ENCODE assay signal across 15 cellular contexts in genomic region chr6:21277601-21278043, GRCh38.
DNase-seq lines count a peak whose midpoint lies in the region; ATAC-seq and TF ChIP-seq lines count a peak whose summit lies in the region.
"Had no signal": no experiment of that assay in that cellular context is flagged by ENCODE, and none has a peak within 500 bp of the region (broad histone marks: within the 10 kb centered on the region; RNA-seq: fewer than 3 reads in every experiment).

No MANE protein-coding gene starts in this region.

- DNase-seq in DMS53 treated with DMSO at 0.1 percent for 48 hours (lab: John Stamatoyannopoulos, UW; ENCODE audit: unreplicated experiment), result peak; percentile 50
- DNase-seq in HPDE6-E6E7 (ENCODE audit: extremely low spot score), result peak; percentile 32
- peak; percentile 46 for DNase-seq in mammary epithelial cell
- DNase-seq in mesenchymal stem cell, result no peak
- DNase-seq in MM.1S, result no peak
- no peak for DNase-seq in D341Med (ENCODE audit: low spot score)
- DNase-seq: brain microvascular endothelial cell; effector CD8-positive, alpha-beta T cell; kidney glomerular epithelial cell; NCI-H1092; SW 1271 had no signal

- H3K4me2 ChIP-seq in mammary epithelial cell (ENCODE audit: insufficient read depth, low read depth, low read length), result no peak overlapping the region
- no peak overlapping the region for H3K4me2 ChIP-seq in mesenchymal stem cell (ENCODE audit: low read length, poor library complexity, severe bottlenecking)
- H3K4me2 ChIP-seq in MM.1S (ENCODE audit: low read depth, low read length), result no peak overlapping the region

- CTCF ChIA-PET in mammary epithelial cell (lab: Charles Lee; ENCODE audit: low non-redundant PET), result no interaction called here

- H3K4me3 ChIP-seq in mammary epithelial cell (replicated peaks in 1 of 3; ENCODE audit: insufficient read depth in 1 of 3, low read depth in 2 of 3, low read length in 3 of 3) (no peak overlapping the region), mesenchymal stem cell (ENCODE audit: insufficient read depth in 1 of 2, low read depth in 1 of 2, low read length in 2 of 2) (peak overlapping the region in 1 of 2 experiments; percentile 36), MM.1S (ENCODE audit: low read length) (no peak overlapping the region)
- H3K4me3 ChIP-seq: gastroesophageal sphincter, thoracic aorta had no signal

- H3K9me2 ChIP-seq in MM.1S (replicated peaks; ENCODE audit: insufficient read depth, low read length), result no peaks in the 10 kb centered on the region

- H3K9ac ChIP-seq in mammary epithelial cell (ENCODE audit: insufficient read depth, low read length), result no peak overlapping the region
- peak overlapping the region; percentile 14 for H3K9ac ChIP-seq in mesenchymal stem cell (ENCODE audit: low read length)
- H3K9ac ChIP-seq in MM.1S (ENCODE audit: low read length), result no peak overlapping the region

- peaks cover 5% of the 10 kb centered on the region for H3K4me1 ChIP-seq in mammary epithelial cell (ENCODE audit: insufficient read depth, low read length)
- H3K4me1 ChIP-seq in mesenchymal stem cell (ENCODE audit: control insufficient read depth, insufficient read depth, low read depth, low read length), result no peaks in the 10 kb centered on the region
- H3K4me1 ChIP-seq in MM.1S (ENCODE audit: low read length), result no peaks in the 10 kb centered on the region
- H3K4me1 ChIP-seq: gastroesophageal sphincter had no signal

- no peak overlapping the region for H3K23ac ChIP-seq in mesenchymal stem cell (ENCODE audit: low read length in 2 of 2)

- 90% methylated on average over 5 of the region's 5 CpGs for WGBS in mammary epithelial cell (ENCODE audit: low coverage, missing lambda C conversion rate)
- 62% methylated on average over 5 of the region's 5 CpGs for WGBS in mesenchymal stem cell

- dilution Hi-C loops in mammary epithelial cell (cut with HindIII; ENCODE audit: low sequenced_read_pairs), result no loop called here

- H3K14ac ChIP-seq in mesenchymal stem cell (ENCODE audit: low read length in 2 of 2), result no peak overlapping the region

- no peak overlapping the region for H2BK5ac ChIP-seq in mesenchymal stem cell (ENCODE audit: low read depth, low read length, poor library complexity, severe bottlenecking)

- H4K91ac ChIP-seq in mesenchymal stem cell (ENCODE audit: low read length), result no peak overlapping the region

- no TSS peak for BruUV-seq in mammary epithelial cell (replicated peaks; lab: Mats Ljungman, UMichigan)

- H3K27ac ChIP-seq in mammary epithelial cell (ENCODE audit: insufficient read depth, low read depth, low read length), result no peak overlapping the region
- no peak overlapping the region for H3K27ac ChIP-seq in mesenchymal stem cell (ENCODE audit: low read length, poor library complexity, severe bottlenecking)
- no peak overlapping the region for H3K27ac ChIP-seq in MM.1S (ENCODE audit: low read length)
- H3K27ac ChIP-seq: brain microvascular endothelial cell, gastroesophageal sphincter, thoracic aorta had no signal

- H4K20me1 ChIP-seq in mammary epithelial cell (ENCODE audit: insufficient read depth, low read length) (no peaks in the 10 kb centered on the region), MM.1S (ENCODE audit: insufficient read depth, low read length) (no peaks in the 10 kb centered on the region)

- no peaks in the 10 kb centered on the region for H3K36me3 ChIP-seq in mammary epithelial cell (ENCODE audit: insufficient read depth, low read length)
- no peaks in the 10 kb centered on the region for H3K36me3 ChIP-seq in mesenchymal stem cell (ENCODE audit: control insufficient read depth in 1 of 2, insufficient read depth in 2 of 2, low read depth in 1 of 2, low read length in 2 of 2)
- H3K36me3 ChIP-seq in MM.1S (replicated peaks; ENCODE audit: insufficient read depth, low read length), result no peaks in the 10 kb centered on the region
- H3K36me3 ChIP-seq: brain microvascular endothelial cell, gastroesophageal sphincter, thoracic aorta had no signal

- no peak overlapping the region for H2AK5ac ChIP-seq in mesenchymal stem cell (ENCODE audit: low read length, severe bottlenecking)

- H3K27me3 ChIP-seq in mammary epithelial cell (ENCODE audit: insufficient read depth, low read length) (no peaks in the 10 kb centered on the region), mesenchymal stem cell (ENCODE audit: control insufficient read depth in 1 of 2, insufficient read depth in 1 of 2, low read length in 2 of 2) (no peaks in the 10 kb centered on the region), MM.1S (replicated peaks; ENCODE audit: insufficient read depth, low read length) (no peaks in the 10 kb centered on the region)
- H3K27me3 ChIP-seq: brain microvascular endothelial cell, gastroesophageal sphincter had no signal

- H2BK12ac ChIP-seq in mesenchymal stem cell (ENCODE audit: low read length in 2 of 2), result no peak overlapping the region

- no peak overlapping the region for H3K4ac ChIP-seq in mesenchymal stem cell (ENCODE audit: low read depth in 1 of 2, low read length in 2 of 2)

- ATAC-seq in GM19395 (IDR thresholded peaks at IDR 0.05; ENCODE audit: unreplicated experiment), result no peak
- ATAC-seq: gastroesophageal sphincter, HepG2 had no signal

- H3F3A ChIP-seq in MM.1S (ENCODE audit: insufficient read depth, low read length), result no peaks in the 10 kb centered on the region

- intact Hi-C loops in mammary epithelial cell (cut with micrococcal nuclease), result no loop called here

- H2AFZ ChIP-seq in mammary epithelial cell (ENCODE audit: low read depth, low read length), result no peak overlapping the region
- H2AFZ ChIP-seq in mesenchymal stem cell (ENCODE audit: low read depth, low read length), result no peak overlapping the region
- H2AFZ ChIP-seq in MM.1S (ENCODE audit: low read length), result no peak overlapping the region

- no peak overlapping the region for H2BK120ac ChIP-seq in mesenchymal stem cell (ENCODE audit: low read depth, low read length)

- in situ Hi-C loops in mammary epithelial cell (cut with MboI; ENCODE audit: low sequenced_read_pairs in 2 of 2), result no loop called here

- no peak for TF ChIP-seq CTCF in mammary epithelial cell (conservative IDR thresholded peaks at IDR 0.05 in 1 of 2, IDR thresholded peaks at IDR 0.05 in 1 of 2; ENCODE audit: extremely low read depth in 1 of 2, insufficient read depth in 1 of 2, low read depth in 1 of 2, low read length in 2 of 2)
- no peak for TF ChIP-seq CTCF in MM.1S (IDR thresholded peaks at IDR 0.05; ENCODE audit: low read length)

- no peak overlapping the region for H4K8ac ChIP-seq in mesenchymal stem cell (ENCODE audit: low read length)

- H3K18ac ChIP-seq in mesenchymal stem cell (ENCODE audit: low read depth in 1 of 2, low read length in 2 of 2), result no peak overlapping the region

- H3K79me1 ChIP-seq in mesenchymal stem cell (replicated peaks; ENCODE audit: low read length, poor library complexity, severe bottlenecking), result no peaks in the 10 kb centered on the region

- no peak overlapping the region for H2BK15ac ChIP-seq in mesenchymal stem cell (ENCODE audit: low read depth, poor library complexity, severe bottlenecking)

- H3K9me3 ChIP-seq in mammary epithelial cell (replicated peaks; ENCODE audit: insufficient read depth, low read length) (no peaks in the 10 kb centered on the region), mesenchymal stem cell (ENCODE audit: control insufficient read depth, low read length) (peaks cover 10% of the 10 kb centered on the region), MM.1S (replicated peaks; ENCODE audit: insufficient read depth, low read length) (no peaks in the 10 kb centered on the region)
- H3K9me3 ChIP-seq: thoracic aorta had no signal

- no peaks in the 10 kb centered on the region for H3K79me2 ChIP-seq in mammary epithelial cell (ENCODE audit: insufficient read depth, low read length)
- no peaks in the 10 kb centered on the region for H3K79me2 ChIP-seq in MM.1S (ENCODE audit: low read length)

Comparison
In these comparisons a context has a peak if more than half of its experiments do, and no peak if none do; other contexts are left out.
1. DNase-seq: peak in DMS53 treated with DMSO at 0.1 percent for 48 hours (single experiment), HPDE6-E6E7 (single experiment) and mammary epithelial cell (single experiment); none in mesenchymal stem cell (single experiment), MM.1S (single experiment) and D341Med (single experiment).